In genomic region chr2:607709-608108, GRCh38 we compare ENCODE assay signal across 19 cellular contexts.
A peak's percentile ranks its signal among the peaks of the same experiment; 100 is the strongest.
DNase-seq lines count a peak whose midpoint lies in the region; ATAC-seq and TF ChIP-seq lines count a peak whose summit lies in the region.
"Had no signal": no experiment of that assay in that cellular context is flagged by ENCODE, and none has a peak within 500 bp of the region (broad histone marks: within the 10 kb centered on the region; RNA-seq: fewer than 3 reads in every experiment).

No MANE protein-coding gene starts in this region.

- peak; percentile 3 for DNase-seq in activated CD8-positive, alpha-beta T cell treated with anti-CD3 and anti-CD28 coated beads, Interleukin-2, amount 10 ng/mL, durations not matched to agents 7 days and 5 days
- DNase-seq in activated CD8-positive, alpha-beta T cell treated with anti-CD3 and anti-CD28 coated beads for 36 hours, result no peak
- peak; percentile 1 for DNase-seq in stimulated activated CD4-positive, alpha-beta T cell treated with anti-CD3 and anti-CD28 coated beads, Interleukin-4, amount 100 ng/mL, for 24 hours
- no peak for DNase-seq in stimulated activated CD4-positive, alpha-beta T cell treated with anti-CD3 and anti-CD28 coated beads, Interleukin-2, amount 100 ng/mL, for 48 hours
- DNase-seq in osteocyte (ENCODE audit: extremely low spot score, unreplicated experiment) (peak; percentile 63), A673 (ENCODE audit: low spot score) (no peak)
- DNase-seq in activated effector memory CD4-positive, alpha-beta T cell treated with anti-CD3 and anti-CD28 coated beads, Interleukin-2, amount 50 U/mL, for 16 hours, result no peak
- DNase-seq: 8988T; C1 segment of cervical spinal cord; Calu3; CD4-positive, alpha-beta memory T cell; COR-L47; DMS53; DMS79 treated with DMSO at 0.1 percent for 48 hours; GF-D8; H9 had no signal

- no peak overlapping the region for H3K27ac ChIP-seq in A673 (ENCODE audit: low read depth, low read length, poor library complexity, severe bottlenecking)
- H3K27ac ChIP-seq: A549 had no signal

- no TSS peak for BruUV-seq in A673 (replicated peaks; lab: Mats Ljungman, UMichigan)

- no peak overlapping the region for H3K27ac Mint-ChIP-seq in activated CD8-positive, alpha-beta T cell treated with anti-CD3 and anti-CD28 coated beads, Interleukin-2, amount 10 ng/mL, durations not matched to agents 7 days and 5 days
- no peak overlapping the region for H3K27ac Mint-ChIP-seq in activated CD8-positive, alpha-beta T cell treated with anti-CD3 and anti-CD28 coated beads for 36 hours
- H3K27ac Mint-ChIP-seq in osteocyte (ENCODE audit: unreplicated experiment), result no peak overlapping the region
- H3K27ac Mint-ChIP-seq: CD4-positive, alpha-beta memory T cell; GM23338; H9 had no signal

- no peak overlapping the region for H3K4me3 ChIP-seq in A673 (ENCODE audit: low read depth, low read length, poor library complexity, severe bottlenecking)
- H3K4me3 ChIP-seq: A549, GM23338 had no signal

- peaks cover 3% of the 10 kb centered on the region for H3K27me3 Mint-ChIP-seq in activated CD8-positive, alpha-beta T cell treated with anti-CD3 and anti-CD28 coated beads, Interleukin-2, amount 10 ng/mL, durations not matched to agents 7 days and 5 days (ENCODE audit: low read depth)
- no peaks in the 10 kb centered on the region for H3K27me3 Mint-ChIP-seq in activated CD8-positive, alpha-beta T cell treated with anti-CD3 and anti-CD28 coated beads for 36 hours
- H3K27me3 Mint-ChIP-seq in osteocyte (ENCODE audit: unreplicated experiment), result peaks cover 7% of the 10 kb centered on the region
- H3K27me3 Mint-ChIP-seq: CD4-positive, alpha-beta memory T cell had no signal

- H3K4me3 Mint-ChIP-seq in activated CD8-positive, alpha-beta T cell treated with anti-CD3 and anti-CD28 coated beads, Interleukin-2, amount 10 ng/mL, durations not matched to agents 7 days and 5 days, result no peak overlapping the region
- no peak overlapping the region for H3K4me3 Mint-ChIP-seq in activated CD8-positive, alpha-beta T cell treated with anti-CD3 and anti-CD28 coated beads for 36 hours
- H3K4me3 Mint-ChIP-seq in osteocyte (ENCODE audit: unreplicated experiment), result no peak overlapping the region
- H3K4me3 Mint-ChIP-seq: CD4-positive, alpha-beta memory T cell; GM23338; H9 had no signal

- no peaks in the 10 kb centered on the region for H3K9me3 Mint-ChIP-seq in activated CD8-positive, alpha-beta T cell treated with anti-CD3 and anti-CD28 coated beads, Interleukin-2, amount 10 ng/mL, durations not matched to agents 7 days and 5 days (ENCODE audit: insufficient read depth)
- peaks cover 3% of the 10 kb centered on the region for H3K9me3 Mint-ChIP-seq in activated CD8-positive, alpha-beta T cell treated with anti-CD3 and anti-CD28 coated beads for 36 hours
- no peaks in the 10 kb centered on the region for H3K9me3 Mint-ChIP-seq in osteocyte (ENCODE audit: unreplicated experiment)
- H3K9me3 Mint-ChIP-seq: GM23338, H9 had no signal

- no peaks in the 10 kb centered on the region for H3K27me3 ChIP-seq in A673 (replicated peaks; ENCODE audit: insufficient read depth, low read depth, low read length, poor library complexity)

- H3K4me1 ChIP-seq in A673 (ENCODE audit: insufficient read depth, low read length, poor library complexity, severe bottlenecking), result no peaks in the 10 kb centered on the region
- H3K4me1 ChIP-seq: A549 had no signal

- H3K9me3 ChIP-seq in A673 (ENCODE audit: low read depth, low read length, poor library complexity, severe bottlenecking), result no peaks in the 10 kb centered on the region

- no peaks in the 10 kb centered on the region for H3K36me3 ChIP-seq in A673 (ENCODE audit: insufficient read depth, low read length, poor library complexity, severe bottlenecking)

- CTCF ChIA-PET in activated CD8-positive, alpha-beta T cell treated with anti-CD3 and anti-CD28 coated beads, Interleukin-2, amount 10 ng/mL, durations not matched to agents 7 days and 5 days (lab: Charles Lee), result no interaction called here
- CTCF ChIA-PET in activated CD8-positive, alpha-beta T cell treated with anti-CD3 and anti-CD28 coated beads for 36 hours (lab: Charles Lee), result no interaction called here
- CTCF ChIA-PET in A673 (lab: Charles Lee), result no interaction called here

- no peak for TF ChIP-seq CTCF in activated CD8-positive, alpha-beta T cell treated with anti-CD3 and anti-CD28 coated beads for 36 hours (IDR thresholded peaks at IDR 0.05)
- TF ChIP-seq CTCF in osteocyte (IDR thresholded peaks at IDR 0.05) (no peak), A673 (conservative IDR thresholded peaks at IDR 0.05; ENCODE audit: low read depth, low read length) (no peak)

- no peaks in the 10 kb centered on the region for H3K36me3 Mint-ChIP-seq in activated CD8-positive, alpha-beta T cell treated with anti-CD3 and anti-CD28 coated beads, Interleukin-2, amount 10 ng/mL, durations not matched to agents 7 days and 5 days (ENCODE audit: low read depth)
- H3K36me3 Mint-ChIP-seq in activated CD8-positive, alpha-beta T cell treated with anti-CD3 and anti-CD28 coated beads for 36 hours (ENCODE audit: low read depth), result no peaks in the 10 kb centered on the region
- H3K36me3 Mint-ChIP-seq in osteocyte (ENCODE audit: unreplicated experiment), result no peaks in the 10 kb centered on the region
- H3K36me3 Mint-ChIP-seq: CD4-positive, alpha-beta memory T cell had no signal

- POLR2A ChIA-PET in activated CD8-positive, alpha-beta T cell treated with anti-CD3 and anti-CD28 coated beads, Interleukin-2, amount 10 ng/mL, durations not matched to agents 7 days and 5 days (lab: Charles Lee), result no interaction called here
- POLR2A ChIA-PET in activated CD8-positive, alpha-beta T cell treated with anti-CD3 and anti-CD28 coated beads for 36 hours (lab: Charles Lee), result no interaction called here
- POLR2A ChIA-PET in A673 (lab: Charles Lee; ENCODE audit: low non-redundant PET), result no interaction called here

- no peaks in the 10 kb centered on the region for H3K4me1 Mint-ChIP-seq in activated CD8-positive, alpha-beta T cell treated with anti-CD3 and anti-CD28 coated beads, Interleukin-2, amount 10 ng/mL, durations not matched to agents 7 days and 5 days (ENCODE audit: low read depth)
- H3K4me1 Mint-ChIP-seq in activated CD8-positive, alpha-beta T cell treated with anti-CD3 and anti-CD28 coated beads for 36 hours (ENCODE audit: low read depth), result no peaks in the 10 kb centered on the region
- no peaks in the 10 kb centered on the region for H3K4me1 Mint-ChIP-seq in osteocyte (ENCODE audit: unreplicated experiment)
- H3K4me1 Mint-ChIP-seq: CD4-positive, alpha-beta memory T cell; GM23338; H9 had no signal

- intact Hi-C loops in activated CD8-positive, alpha-beta T cell treated with anti-CD3 and anti-CD28 coated beads for 36 hours (cut with micrococcal nuclease), result no loop called here
- intact Hi-C loops in A673 (cut with micrococcal nuclease; ENCODE audit: unreplicated experiment), result no loop called here

- ATAC-seq in activated CD8-positive, alpha-beta T cell treated with anti-CD3 and anti-CD28 coated beads, Interleukin-2, amount 10 ng/mL, durations not matched to agents 7 days and 5 days, result no peak
- no peak for ATAC-seq in activated CD8-positive, alpha-beta T cell treated with anti-CD3 and anti-CD28 coated beads for 36 hours
- ATAC-seq: A549, GM23338, HCT116 had no signal

Comparison
In these comparisons a context has a peak if more than half of its experiments do, and no peak if none do; other contexts are left out.
1. DNase-seq: peak in activated CD8-positive, alpha-beta T cell treated with anti-CD3 and anti-CD28 coated beads, Interleukin-2, amount 10 ng/mL, durations not matched to agents 7 days and 5 days (single experiment), stimulated activated CD4-positive, alpha-beta T cell treated with anti-CD3 and anti-CD28 coated beads, Interleukin-4, amount 100 ng/mL, for 24 hours (single experiment) and osteocyte (single experiment); none in activated CD8-positive, alpha-beta T cell treated with anti-CD3 and anti-CD28 coated beads for 36 hours (single experiment), stimulated activated CD4-positive, alpha-beta T cell treated with anti-CD3 and anti-CD28 coated beads, Interleukin-2, amount 100 ng/mL, for 48 hours (0 of 2), activated effector memory CD4-positive, alpha-beta T cell treated with anti-CD3 and anti-CD28 coated beads, Interleukin-2, amount 50 U/mL, for 16 hours (single experiment) and A673 (single experiment).